Comparison of ENCODE assay signal across 1 cellular context in genomic region chr16:30396627-30397026, GRCh38.
A peak's percentile ranks its signal among the peaks of the same experiment; 100 is the strongest.
TF ChIP-seq lines count a peak whose summit lies in the region.

No MANE protein-coding gene starts in this region.

TF ChIP-seq in HepG2, 621 proteins besides CTCF, POLR2A, EP300 and RAD21:
- peak; percentile 70 for TF ChIP-seq ZNF770 (CRISPR knock-in tag; IDR thresholded peaks at IDR 0.05)
